1 cellular context compared by ENCODE assay signal in the genomic region with DNA sequence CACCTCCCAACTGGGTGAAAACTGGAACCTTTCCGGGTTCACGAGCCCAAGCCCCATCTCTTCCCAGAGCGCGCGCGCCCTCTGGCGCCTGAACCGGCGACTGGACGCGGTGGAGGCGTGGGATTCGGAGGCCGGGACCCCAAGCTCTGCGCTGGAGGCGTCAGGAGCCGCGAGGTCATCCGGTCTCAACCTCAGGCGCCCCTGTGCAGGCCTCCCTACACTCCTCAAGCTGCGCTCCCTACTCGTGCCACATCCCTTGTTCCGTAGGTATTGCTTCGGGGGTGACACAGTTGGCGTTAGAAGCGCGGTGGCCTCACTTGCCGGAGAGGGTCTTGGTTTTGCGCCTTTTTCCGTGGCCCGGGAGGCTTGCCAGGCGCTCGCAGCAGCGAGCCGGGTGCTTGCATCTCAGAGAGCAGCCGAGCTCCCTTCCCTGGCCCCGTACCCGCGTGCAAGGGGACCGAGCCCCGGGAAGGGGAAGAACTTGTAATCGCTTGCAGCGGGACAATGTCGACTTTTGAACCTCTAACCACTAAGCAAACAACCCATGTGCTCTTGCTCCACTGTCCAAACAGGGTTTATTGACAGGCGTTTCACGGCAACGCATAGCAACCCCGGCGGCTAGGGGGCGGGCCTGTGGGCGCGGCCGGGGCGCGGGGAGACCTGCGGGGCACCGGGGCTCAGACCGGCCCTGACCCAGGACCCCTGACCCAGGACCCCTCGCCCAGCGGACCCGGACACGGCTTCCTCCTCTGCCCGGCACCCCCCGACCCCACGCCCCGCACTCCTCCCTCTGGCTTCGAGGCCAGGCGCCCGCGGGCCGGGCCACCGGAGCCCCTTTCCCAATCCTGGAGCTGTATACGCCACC.
TF ChIP-seq lines count a peak whose summit lies in the region.

No MANE protein-coding gene starts in this region.

TF ChIP-seq in HepG2, 621 proteins besides CTCF, POLR2A, EP300 and RAD21 (continued from another document and continues in another):
- TF ChIP-seq, protein P1, sequence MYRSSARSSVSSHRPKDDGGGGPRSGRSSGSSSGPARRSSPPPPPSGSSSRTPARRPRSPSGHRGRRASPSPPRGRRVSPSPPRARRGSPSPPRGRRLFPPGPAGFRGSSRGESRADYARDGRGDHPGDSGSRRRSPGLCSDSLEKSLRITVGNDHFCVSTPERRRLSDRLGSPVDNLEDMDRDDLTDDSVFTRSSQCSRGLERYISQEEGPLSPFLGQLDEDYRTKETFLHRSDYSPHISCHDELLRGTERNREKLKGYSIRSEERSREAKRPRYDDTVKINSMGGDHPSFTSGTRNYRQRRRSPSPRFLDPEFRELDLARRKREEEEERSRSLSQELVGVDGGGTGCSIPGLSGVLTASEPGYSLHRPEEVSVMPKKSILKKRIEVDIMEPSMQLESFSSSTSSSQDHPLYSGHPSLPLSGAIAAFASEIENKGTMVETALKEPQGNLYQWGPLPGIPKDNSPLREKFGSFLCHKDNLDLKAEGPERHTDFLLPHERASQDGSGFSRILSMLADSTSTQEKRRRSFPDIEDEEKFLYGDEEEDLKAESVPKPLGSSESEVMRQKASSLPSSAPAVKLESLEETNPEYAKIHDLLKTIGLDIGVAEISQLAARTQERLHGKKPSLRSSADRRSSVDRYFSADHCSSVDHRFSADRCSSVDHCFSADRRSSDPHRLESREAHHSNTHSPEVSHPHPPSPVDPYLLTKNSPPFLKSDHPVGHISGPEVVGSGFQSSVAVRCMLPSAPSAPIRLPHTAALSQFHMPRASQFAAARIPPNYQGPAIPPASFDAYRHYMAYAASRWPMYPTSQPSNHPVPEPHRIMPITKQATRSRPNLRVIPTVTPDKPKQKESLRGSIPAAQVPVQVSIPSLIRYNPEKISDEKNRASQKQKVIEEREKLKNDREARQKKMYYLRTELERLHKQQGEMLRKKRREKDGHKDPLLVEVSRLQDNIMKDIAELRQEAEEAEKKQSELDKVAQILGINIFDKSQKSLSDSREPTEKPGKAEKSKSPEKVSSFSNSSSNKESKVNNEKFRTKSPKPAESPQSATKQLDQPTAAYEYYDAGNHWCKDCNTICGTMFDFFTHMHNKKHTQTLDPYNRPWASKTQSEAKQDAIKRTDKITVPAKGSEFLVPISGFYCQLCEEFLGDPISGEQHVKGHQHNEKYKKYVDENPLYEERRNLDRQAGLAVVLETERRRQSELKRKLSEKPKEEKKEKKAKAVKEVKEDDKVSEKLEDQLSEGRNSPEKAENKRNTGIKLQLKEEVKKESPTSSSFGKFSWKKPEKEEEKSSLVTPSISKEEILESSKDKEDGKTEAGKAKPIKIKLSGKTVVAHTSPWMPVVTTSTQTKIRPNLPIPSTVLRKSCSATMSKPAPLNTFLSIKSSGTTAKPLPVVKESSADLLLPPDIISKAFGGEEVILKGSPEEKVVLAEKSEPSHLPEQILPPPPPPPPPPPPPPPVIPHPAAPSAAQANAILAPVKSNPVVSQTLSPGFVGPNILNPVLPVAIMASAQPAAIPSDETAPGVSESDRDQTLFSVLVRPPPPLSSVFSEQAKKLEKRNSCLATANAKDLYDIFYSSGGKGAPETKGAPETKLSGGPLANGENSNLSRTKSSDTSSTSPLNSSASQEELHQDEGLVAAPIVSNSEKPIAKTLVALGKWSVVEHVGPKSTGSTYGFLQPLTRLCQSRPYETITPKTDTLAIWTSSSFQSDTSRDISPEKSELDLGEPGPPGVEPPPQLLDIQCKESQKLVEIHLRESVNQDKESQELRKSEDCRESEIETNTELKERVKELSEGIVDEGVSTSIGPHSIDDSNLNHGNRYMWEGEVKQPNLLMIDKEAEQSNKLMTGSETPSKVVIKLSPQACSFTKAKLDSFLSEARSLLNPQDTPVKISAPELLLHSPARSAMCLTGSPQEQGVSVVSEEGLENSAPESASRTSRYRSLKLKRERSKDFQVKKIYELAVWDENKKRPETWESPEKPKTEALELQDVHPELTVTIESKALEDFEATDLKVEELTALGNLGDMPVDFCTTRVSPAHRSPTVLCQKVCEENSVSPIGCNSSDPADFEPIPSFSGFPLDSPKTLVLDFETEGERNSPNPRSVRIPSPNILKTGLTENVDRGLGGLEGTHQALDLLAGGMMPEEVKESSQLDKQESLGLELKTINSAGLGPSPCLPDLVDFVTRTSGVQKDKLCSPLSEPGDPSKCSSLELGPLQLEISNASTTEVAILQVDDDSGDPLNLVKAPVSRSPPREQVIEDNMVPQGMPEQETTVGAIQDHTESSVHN (CRISPR knock-in tag; IDR thresholded peaks at IDR 0.05) = peak; percentile 83; the same call in 1 of the 2 replicates
- TF ChIP-seq YEATS2 (CRISPR knock-in tag; IDR thresholded peaks at IDR 0.05; ENCODE audit: borderline replicate concordance) (peak; percentile 64; the same call in 1 of the 2 replicates), ATF3 (CRISPR knock-in tag; IDR thresholded peaks at IDR 0.05) (0 out of 2 replicates have a peak, but pooled peaks have one; percentile 12), CEBPB (IDR thresholded peaks at IDR 0.05; ENCODE audit: borderline replicate concordance, low read depth, low read length) (peak; percentile 92), ZNF747 (CRISPR knock-in tag; IDR thresholded peaks at IDR 0.05; ENCODE audit: borderline replicate concordance) (0 out of 2 replicates have a peak, but pooled peaks have one; percentile 41), HDAC1 (CRISPR knock-in tag; IDR thresholded peaks at IDR 0.05) (peak; percentile 97), KDM1A (CRISPR knock-in tag; IDR thresholded peaks at IDR 0.05) (0 out of 2 replicates have a peak, but pooled peaks have one; percentile 63), ESRRA (CRISPR knock-in tag; IDR thresholded peaks at IDR 0.05; ENCODE audit: low read depth) (peak; percentile 61; the same call in 1 of the 2 replicates), ZNF788 (CRISPR knock-in tag; IDR thresholded peaks at IDR 0.05; ENCODE audit: borderline replicate concordance) (peak; percentile 58; the same call in 1 of the 2 replicates), ZNF772 (CRISPR knock-in tag; IDR thresholded peaks at IDR 0.05) (peak; percentile 63; the same call in 1 of the 2 replicates), SNAI1 (CRISPR knock-in tag; IDR thresholded peaks at IDR 0.05; ENCODE audit: borderline replicate concordance) (peak; percentile 78; the same call in 1 of the 2 replicates), MIER3 (CRISPR knock-in tag; IDR thresholded peaks at IDR 0.05; ENCODE audit: borderline replicate concordance) (peak; percentile 93; the same call in 1 of the 2 replicates), ZNF746 (CRISPR knock-in tag; IDR thresholded peaks at IDR 0.05) (peak; percentile 72), ZNF430 (CRISPR knock-in tag; IDR thresholded peaks at IDR 0.05) (peak; percentile 82; the same call in 1 of the 2 replicates), SKIL (CRISPR knock-in tag; IDR thresholded peaks at IDR 0.05; ENCODE audit: borderline replicate concordance) (peak; percentile 64; the same call in 1 of the 2 replicates), ZNF543 (CRISPR knock-in tag; IDR thresholded peaks at IDR 0.05) (peak; percentile 88), SKI (IDR thresholded peaks at IDR 0.05; ENCODE audit: partially characterized antibody) (peak; percentile 44), TOPORS (CRISPR knock-in tag; IDR thresholded peaks at IDR 0.05) (peak; percentile 95), MXD4 (CRISPR knock-in tag; IDR thresholded peaks at IDR 0.05) (peak; percentile 89)
- TF ChIP-seq, protein P2, sequence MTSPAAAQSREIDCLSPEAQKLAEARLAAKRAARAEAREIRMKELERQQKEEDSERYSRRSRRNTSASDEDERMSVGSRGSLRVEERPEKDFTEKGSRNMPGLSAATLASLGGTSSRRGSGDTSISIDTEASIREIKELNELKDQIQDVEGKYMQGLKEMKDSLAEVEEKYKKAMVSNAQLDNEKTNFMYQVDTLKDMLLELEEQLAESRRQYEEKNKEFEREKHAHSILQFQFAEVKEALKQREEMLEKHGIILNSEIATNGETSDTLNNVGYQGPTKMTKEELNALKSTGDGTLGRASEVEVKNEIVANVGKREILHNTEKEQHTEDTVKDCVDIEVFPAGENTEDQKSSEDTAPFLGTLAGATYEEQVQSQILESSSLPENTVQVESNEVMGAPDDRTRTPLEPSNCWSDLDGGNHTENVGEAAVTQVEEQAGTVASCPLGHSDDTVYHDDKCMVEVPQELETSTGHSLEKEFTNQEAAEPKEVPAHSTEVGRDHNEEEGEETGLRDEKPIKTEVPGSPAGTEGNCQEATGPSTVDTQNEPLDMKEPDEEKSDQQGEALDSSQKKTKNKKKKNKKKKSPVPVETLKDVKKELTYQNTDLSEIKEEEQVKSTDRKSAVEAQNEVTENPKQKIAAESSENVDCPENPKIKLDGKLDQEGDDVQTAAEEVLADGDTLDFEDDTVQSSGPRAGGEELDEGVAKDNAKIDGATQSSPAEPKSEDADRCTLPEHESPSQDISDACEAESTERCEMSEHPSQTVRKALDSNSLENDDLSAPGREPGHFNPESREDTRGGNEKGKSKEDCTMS (CRISPR knock-in tag; conservative IDR thresholded peaks at IDR 0.05) = no peak
- TF ChIP-seq, protein P3, sequence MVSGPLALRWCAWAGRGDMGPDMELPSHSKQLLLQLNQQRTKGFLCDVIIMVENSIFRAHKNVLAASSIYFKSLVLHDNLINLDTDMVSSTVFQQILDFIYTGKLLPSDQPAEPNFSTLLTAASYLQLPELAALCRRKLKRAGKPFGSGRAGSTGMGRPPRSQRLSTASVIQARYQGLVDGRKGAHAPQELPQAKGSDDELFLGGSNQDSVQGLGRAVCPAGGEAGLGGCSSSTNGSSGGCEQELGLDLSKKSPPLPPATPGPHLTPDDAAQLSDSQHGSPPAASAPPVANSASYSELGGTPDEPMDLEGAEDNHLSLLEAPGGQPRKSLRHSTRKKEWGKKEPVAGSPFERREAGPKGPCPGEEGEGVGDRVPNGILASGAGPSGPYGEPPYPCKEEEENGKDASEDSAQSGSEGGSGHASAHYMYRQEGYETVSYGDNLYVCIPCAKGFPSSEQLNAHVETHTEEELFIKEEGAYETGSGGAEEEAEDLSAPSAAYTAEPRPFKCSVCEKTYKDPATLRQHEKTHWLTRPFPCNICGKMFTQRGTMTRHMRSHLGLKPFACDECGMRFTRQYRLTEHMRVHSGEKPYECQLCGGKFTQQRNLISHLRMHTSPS (CRISPR knock-in tag; IDR thresholded peaks at IDR 0.05; ENCODE audit: low read depth) = no peak
- TF ChIP-seq, protein P4, sequence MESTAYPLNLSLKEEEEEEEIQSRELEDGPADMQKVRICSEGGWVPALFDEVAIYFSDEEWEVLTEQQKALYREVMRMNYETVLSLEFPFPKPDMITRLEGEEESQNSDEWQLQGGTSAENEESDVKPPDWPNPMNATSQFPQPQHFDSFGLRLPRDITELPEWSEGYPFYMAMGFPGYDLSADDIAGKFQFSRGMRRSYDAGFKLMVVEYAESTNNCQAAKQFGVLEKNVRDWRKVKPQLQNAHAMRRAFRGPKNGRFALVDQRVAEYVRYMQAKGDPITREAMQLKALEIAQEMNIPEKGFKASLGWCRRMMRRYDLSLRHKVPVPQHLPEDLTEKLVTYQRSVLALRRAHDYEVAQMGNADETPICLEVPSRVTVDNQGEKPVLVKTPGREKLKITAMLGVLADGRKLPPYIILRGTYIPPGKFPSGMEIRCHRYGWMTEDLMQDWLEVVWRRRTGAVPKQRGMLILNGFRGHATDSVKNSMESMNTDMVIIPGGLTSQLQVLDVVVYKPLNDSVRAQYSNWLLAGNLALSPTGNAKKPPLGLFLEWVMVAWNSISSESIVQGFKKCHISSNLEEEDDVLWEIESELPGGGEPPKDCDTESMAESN (CRISPR knock-in tag; conservative IDR thresholded peaks at IDR 0.05) = peak; percentile 92; the same call in 1 of the 2 replicates
- TF ChIP-seq, protein P5, sequence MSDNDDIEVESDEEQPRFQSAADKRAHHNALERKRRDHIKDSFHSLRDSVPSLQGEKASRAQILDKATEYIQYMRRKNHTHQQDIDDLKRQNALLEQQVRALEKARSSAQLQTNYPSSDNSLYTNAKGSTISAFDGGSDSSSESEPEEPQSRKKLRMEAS (IDR thresholded peaks at IDR 0.05) = peak; percentile 87
- TF ChIP-seq, protein P6, sequence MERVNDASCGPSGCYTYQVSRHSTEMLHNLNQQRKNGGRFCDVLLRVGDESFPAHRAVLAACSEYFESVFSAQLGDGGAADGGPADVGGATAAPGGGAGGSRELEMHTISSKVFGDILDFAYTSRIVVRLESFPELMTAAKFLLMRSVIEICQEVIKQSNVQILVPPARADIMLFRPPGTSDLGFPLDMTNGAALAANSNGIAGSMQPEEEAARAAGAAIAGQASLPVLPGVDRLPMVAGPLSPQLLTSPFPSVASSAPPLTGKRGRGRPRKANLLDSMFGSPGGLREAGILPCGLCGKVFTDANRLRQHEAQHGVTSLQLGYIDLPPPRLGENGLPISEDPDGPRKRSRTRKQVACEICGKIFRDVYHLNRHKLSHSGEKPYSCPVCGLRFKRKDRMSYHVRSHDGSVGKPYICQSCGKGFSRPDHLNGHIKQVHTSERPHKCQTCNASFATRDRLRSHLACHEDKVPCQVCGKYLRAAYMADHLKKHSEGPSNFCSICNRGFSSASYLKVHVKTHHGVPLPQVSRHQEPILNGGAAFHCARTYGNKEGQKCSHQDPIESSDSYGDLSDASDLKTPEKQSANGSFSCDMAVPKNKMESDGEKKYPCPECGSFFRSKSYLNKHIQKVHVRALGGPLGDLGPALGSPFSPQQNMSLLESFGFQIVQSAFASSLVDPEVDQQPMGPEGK (CRISPR knock-in tag; IDR thresholded peaks at IDR 0.05) = peak; percentile 72; the same call in 1 of the 2 replicates
